ENCODE assay signal across 14 cellular contexts in genomic region chr14:36317650-36318049, GRCh38. TPM values are rescaled to one million over a fixed set of nuclear protein-coding genes. Genes with fewer than 3 reads are reported as not detected.
DNase-seq lines count a peak whose midpoint lies in the region; ATAC-seq, FAIRE-seq and TF ChIP-seq lines count a peak whose summit lies in the region.
"Had no signal": no experiment of that assay in that cellular context is flagged by ENCODE, and none has a peak within 500 bp of the region (broad histone marks: within the 10 kb centered on the region; RNA-seq: fewer than 3 reads in every experiment).

No MANE protein-coding gene starts in this region.

- H3K27ac Mint-ChIP-seq in activated T-cell treated with anti-CD3 and anti-CD28 coated beads, Interleukin-2, amount 50 U/mL, for 24 hours: peak overlapping the region; percentile 86
- peak overlapping the region in 1 of 2 donors; percentile 14 for H3K27ac Mint-ChIP-seq in stimulated activated naive CD8-positive, alpha-beta T cell treated with anti-CD3 and anti-CD28 coated beads, Interleukin-15, amount 100 ng/mL, for 72 hours

- H3K9me3 Mint-ChIP-seq in activated T-cell treated with anti-CD3 and anti-CD28 coated beads, Interleukin-2, amount 50 U/mL, for 24 hours: peaks cover 3% of the 10 kb centered on the region
- peaks cover 0 to 6% of the 10 kb centered on the region in 2 donors for H3K9me3 Mint-ChIP-seq in stimulated activated naive CD8-positive, alpha-beta T cell treated with anti-CD3 and anti-CD28 coated beads, Interleukin-15, amount 100 ng/mL, for 72 hours

- ATAC-seq in esophagus mucosa: peak; percentile 38
- ATAC-seq in stimulated activated naive CD8-positive, alpha-beta T cell treated with anti-CD3 and anti-CD28 coated beads, Interleukin-15, amount 100 ng/mL, for 72 hours: peak; percentile 19

- peaks cover 55% of the 10 kb centered on the region for H3K4me1 Mint-ChIP-seq in activated T-cell treated with anti-CD3 and anti-CD28 coated beads, Interleukin-2, amount 50 U/mL, for 24 hours (ENCODE audit: low read depth)
- H3K4me1 Mint-ChIP-seq in stimulated activated naive CD8-positive, alpha-beta T cell treated with anti-CD3 and anti-CD28 coated beads, Interleukin-15, amount 100 ng/mL, for 72 hours: peaks cover 33% of the 10 kb centered on the region

- no peaks in the 10 kb centered on the region for H3K27me3 Mint-ChIP-seq in activated T-cell treated with anti-CD3 and anti-CD28 coated beads, Interleukin-2, amount 50 U/mL, for 24 hours
- H3K27me3 Mint-ChIP-seq in stimulated activated naive CD8-positive, alpha-beta T cell treated with anti-CD3 and anti-CD28 coated beads, Interleukin-15, amount 100 ng/mL, for 72 hours: no peaks in the 10 kb centered on the region

- H3K36me3 Mint-ChIP-seq in activated T-cell treated with anti-CD3 and anti-CD28 coated beads, Interleukin-2, amount 50 U/mL, for 24 hours (ENCODE audit: low read depth): peaks cover 46% of the 10 kb centered on the region

- TF ChIP-seq POLR2A in GM12891 (IDR thresholded peaks at IDR 0.05; ENCODE audit: low read depth, low read length): no peak

- FAIRE-seq in GM12891 (lab: Jason Lieb, UNC): no peak

- TF ChIP-seq CTCF in GM13977 (IDR thresholded peaks at IDR 0.05; ENCODE audit: extremely low read depth, insufficient read depth, missing control alignments): no peak

- peak overlapping the region; percentile 44 for H3K4me3 Mint-ChIP-seq in activated T-cell treated with anti-CD3 and anti-CD28 coated beads, Interleukin-2, amount 50 U/mL, for 24 hours
- H3K4me3 Mint-ChIP-seq in stimulated activated naive CD8-positive, alpha-beta T cell treated with anti-CD3 and anti-CD28 coated beads, Interleukin-15, amount 100 ng/mL, for 72 hours: peak overlapping the region; percentile 2 to 64

- in situ Hi-C loops in GM13977 (cut with MboI; ENCODE audit: low pct_unique_long_range_greater_than_20kb, low sequenced_read_pairs, unreplicated experiment): no loop called here

- no peak for DNase-seq in activated T-cell treated with anti-CD3 and anti-CD28 coated beads, Interleukin-2, amount 50 U/mL, for 24 hours
- DNase-seq in activated T-cell treated with anti-CD3 and anti-CD28 coated beads for 4 hours (no peak), NCI-H69 (lab: John Stamatoyannopoulos, UW) (peak; percentile 38), NCI-H748 (lab: John Stamatoyannopoulos, UW; ENCODE audit: unreplicated experiment) (no peak), GM13977 (ENCODE audit: low spot score) (no peak), GM12891 (ENCODE audit: insufficient read length, low spot score) (no peak)
- DNase-seq in stimulated activated naive CD8-positive, alpha-beta T cell treated with anti-CD3 and anti-CD28 coated beads, Interleukin-15, amount 100 ng/mL, for 72 hours: no peak
- DNase-seq: activated CD4-positive, CD25-positive, alpha-beta regulatory T cell; BE2C; cortex of kidney; islet precursor cell; NCI-H524 treated with DMSO at 0.1 percent for 48 hours; stimulated activated CD8-positive, alpha-beta memory T cell treated with anti-CD3 and anti-CD28 coated beads, Interleukin-4, amount 100 ng/mL, for 48 hours had no signal

TF ChIP-seq in GM12891, 5 proteins besides CTCF, POLR2A, EP300 and RAD21:
- no peak for TF ChIP-seq SPI1 (IDR thresholded peaks at IDR 0.05; ENCODE audit: low read depth, low read length)
- TF ChIP-seq TAF1 (IDR thresholded peaks at IDR 0.05; ENCODE audit: low read depth, low read length): no peak
- no peak for TF ChIP-seq PAX5 (IDR thresholded peaks at IDR 0.05; ENCODE audit: insufficient read depth, low read length, severe bottlenecking)
- no peak for TF ChIP-seq POU2F2 (IDR thresholded peaks at IDR 0.05; ENCODE audit: low read depth, low read length)
- no peak for TF ChIP-seq POLR2AphosphoS5 (IDR thresholded peaks at IDR 0.05; ENCODE audit: low read depth, low read length)

RNA-seq across cellular contexts. Expression of gene MBIP, which starts 2.8 kb away (rescaled TPM):
- total RNA-seq in esophagus mucosa: 12.5 TPM
- 19.3 TPM for polyA plus RNA-seq in GM12891 (2012; ENCODE audit: low read depth, missing spikeins)
